ENCODE assay signal across 8 cellular contexts in genomic region chr13:96822900-96823299, GRCh38.
DNase-seq lines count a peak whose midpoint lies in the region; ATAC-seq and TF ChIP-seq lines count a peak whose summit lies in the region.

No MANE protein-coding gene starts in this region.

- no peak overlapping the region for H3K4me2 ChIP-seq in mesendoderm (ENCODE audit: low read length)

- H3K27me3 ChIP-seq in mesendoderm (ENCODE audit: insufficient read depth, low read length, poor library complexity), result no peaks in the 10 kb centered on the region

- no peak overlapping the region for H3K27ac ChIP-seq in mesendoderm (ENCODE audit: low read depth, low read length)

- H3K79me1 ChIP-seq in mesendoderm (ENCODE audit: low read length), result no peaks in the 10 kb centered on the region

- no peak overlapping the region for H3K27ac Mint-ChIP-seq in activated naive CD4-positive, alpha-beta T cell treated with anti-CD3 and anti-CD28 coated beads for 36 hours
- H3K27ac Mint-ChIP-seq in activated naive CD8-positive, alpha-beta T cell treated with anti-CD3 and anti-CD28 coated beads, Interleukin-2, amount 50 U/mL, for 24 hours, result no peak overlapping the region

- no peaks in the 10 kb centered on the region for H3K27me3 Mint-ChIP-seq in activated naive CD4-positive, alpha-beta T cell treated with anti-CD3 and anti-CD28 coated beads for 36 hours (ENCODE audit: low read depth)
- no peaks in the 10 kb centered on the region for H3K27me3 Mint-ChIP-seq in activated naive CD8-positive, alpha-beta T cell treated with anti-CD3 and anti-CD28 coated beads, Interleukin-2, amount 50 U/mL, for 24 hours

- DNase-seq in HK-2 (ENCODE audit: unreplicated experiment) (peak; percentile 5), astrocyte of the hippocampus (ENCODE audit: low read depth, low spot score) (peak; percentile 16), mesendoderm (peak; percentile 79), NOMO-1 (lab: John Stamatoyannopoulos, UW; ENCODE audit: unreplicated experiment in 2 of 2) (no peak)
- DNase-seq in activated naive CD4-positive, alpha-beta T cell treated with Interleukin-2 at 50 U/mL for 16 hours, result no peak
- no peak for DNase-seq in activated naive CD4-positive, alpha-beta T cell treated with anti-CD3 and anti-CD28 coated beads for 36 hours
- no peak for DNase-seq in activated naive CD8-positive, alpha-beta T cell treated with anti-CD3 and anti-CD28 coated beads, Interleukin-2, amount 50 U/mL, for 24 hours

- CTCF ChIA-PET in activated naive CD4-positive, alpha-beta T cell treated with anti-CD3 and anti-CD28 coated beads for 36 hours (lab: Charles Lee), result interaction anchor here (0.6 to 0.8 kb wide), 2 partner anchors 25 to 946 kb away, joined by 3 to 5 read pairs; no protein-coding TSS in a partner anchor

- H3K4me1 ChIP-seq in mesendoderm (ENCODE audit: control insufficient read depth, low read depth, low read length), result no peaks in the 10 kb centered on the region

- no peak for ATAC-seq in activated naive CD8-positive, alpha-beta T cell treated with anti-CD3 and anti-CD28 coated beads, Interleukin-2, amount 50 U/mL, for 24 hours

- no peak overlapping the region for H3K18ac ChIP-seq in mesendoderm (ENCODE audit: low read length)

- H4K5ac ChIP-seq in mesendoderm (ENCODE audit: low read length), result no peak overlapping the region

- no peak overlapping the region for H2BK15ac ChIP-seq in mesendoderm (replicated peaks; ENCODE audit: low read depth)

- no peaks in the 10 kb centered on the region for H3K9me3 Mint-ChIP-seq in activated naive CD4-positive, alpha-beta T cell treated with anti-CD3 and anti-CD28 coated beads for 36 hours
- no peaks in the 10 kb centered on the region for H3K9me3 Mint-ChIP-seq in activated naive CD8-positive, alpha-beta T cell treated with anti-CD3 and anti-CD28 coated beads, Interleukin-2, amount 50 U/mL, for 24 hours

- no peak overlapping the region for H3K4ac ChIP-seq in mesendoderm (ENCODE audit: low read depth, low read length)

- no peak overlapping the region for H2BK120ac ChIP-seq in mesendoderm (ENCODE audit: low read depth, low read length)

- H3K4me1 Mint-ChIP-seq in activated naive CD4-positive, alpha-beta T cell treated with anti-CD3 and anti-CD28 coated beads for 36 hours (ENCODE audit: low read depth), result no peaks in the 10 kb centered on the region
- H3K4me1 Mint-ChIP-seq in activated naive CD8-positive, alpha-beta T cell treated with anti-CD3 and anti-CD28 coated beads, Interleukin-2, amount 50 U/mL, for 24 hours, result no peaks in the 10 kb centered on the region

- peak; percentile 37; the same call in 2 of the 3 replicates for TF ChIP-seq CTCF in GM12872 (IDR thresholded peaks at IDR 0.05; ENCODE audit: insufficient read depth, low read depth, low read length)

- H3K36me3 Mint-ChIP-seq in activated naive CD4-positive, alpha-beta T cell treated with anti-CD3 and anti-CD28 coated beads for 36 hours (ENCODE audit: low read depth), result no peaks in the 10 kb centered on the region
- H3K36me3 Mint-ChIP-seq in activated naive CD8-positive, alpha-beta T cell treated with anti-CD3 and anti-CD28 coated beads, Interleukin-2, amount 50 U/mL, for 24 hours (ENCODE audit: low read depth), result no peaks in the 10 kb centered on the region

- no peaks in the 10 kb centered on the region for H3K36me3 ChIP-seq in mesendoderm (ENCODE audit: control insufficient read depth, insufficient read depth, low read length)

- H3K23ac ChIP-seq in mesendoderm (ENCODE audit: low read length), result no peak overlapping the region

- no peak overlapping the region for H3K4me3 Mint-ChIP-seq in activated naive CD4-positive, alpha-beta T cell treated with anti-CD3 and anti-CD28 coated beads for 36 hours
- no peak overlapping the region for H3K4me3 Mint-ChIP-seq in activated naive CD8-positive, alpha-beta T cell treated with anti-CD3 and anti-CD28 coated beads, Interleukin-2, amount 50 U/mL, for 24 hours

- H4K8ac ChIP-seq in mesendoderm (ENCODE audit: low read depth, low read length), result no peak overlapping the region

- intact Hi-C loops in activated naive CD4-positive, alpha-beta T cell treated with anti-CD3 and anti-CD28 coated beads for 36 hours (cut with micrococcal nuclease), result loop anchor here (5.0 kb wide), 2 partner anchors 134 to 204 kb away; no protein-coding TSS in a partner anchor

- H3K4me3 ChIP-seq in mesendoderm (ENCODE audit: low read length), result no peak overlapping the region

- H2AK5ac ChIP-seq in mesendoderm (ENCODE audit: low read length), result no peak overlapping the region

- no peak overlapping the region for H2BK5ac ChIP-seq in mesendoderm (ENCODE audit: low read length)

- H3K56ac ChIP-seq in mesendoderm (ENCODE audit: low read length), result no peak overlapping the region

- no peak overlapping the region for H3K9ac ChIP-seq in mesendoderm (ENCODE audit: low read length)

- no peaks in the 10 kb centered on the region for H3K79me2 ChIP-seq in mesendoderm (ENCODE audit: control insufficient read depth, insufficient read depth, low read length)

Comparison
In these comparisons a context has a peak if more than half of its experiments do, and no peak if none do; other contexts are left out.
1. DNase-seq: peak in HK-2 (single experiment), astrocyte of the hippocampus (single experiment) and mesendoderm (single experiment); none in activated naive CD4-positive, alpha-beta T cell treated with Interleukin-2 at 50 U/mL for 16 hours (single experiment), activated naive CD4-positive, alpha-beta T cell treated with anti-CD3 and anti-CD28 coated beads for 36 hours (single experiment), activated naive CD8-positive, alpha-beta T cell treated with anti-CD3 and anti-CD28 coated beads, Interleukin-2, amount 50 U/mL, for 24 hours (single experiment) and NOMO-1 (0 of 2).